Comparison of ENCODE assay signal across 1 cellular context in the genomic region with DNA sequence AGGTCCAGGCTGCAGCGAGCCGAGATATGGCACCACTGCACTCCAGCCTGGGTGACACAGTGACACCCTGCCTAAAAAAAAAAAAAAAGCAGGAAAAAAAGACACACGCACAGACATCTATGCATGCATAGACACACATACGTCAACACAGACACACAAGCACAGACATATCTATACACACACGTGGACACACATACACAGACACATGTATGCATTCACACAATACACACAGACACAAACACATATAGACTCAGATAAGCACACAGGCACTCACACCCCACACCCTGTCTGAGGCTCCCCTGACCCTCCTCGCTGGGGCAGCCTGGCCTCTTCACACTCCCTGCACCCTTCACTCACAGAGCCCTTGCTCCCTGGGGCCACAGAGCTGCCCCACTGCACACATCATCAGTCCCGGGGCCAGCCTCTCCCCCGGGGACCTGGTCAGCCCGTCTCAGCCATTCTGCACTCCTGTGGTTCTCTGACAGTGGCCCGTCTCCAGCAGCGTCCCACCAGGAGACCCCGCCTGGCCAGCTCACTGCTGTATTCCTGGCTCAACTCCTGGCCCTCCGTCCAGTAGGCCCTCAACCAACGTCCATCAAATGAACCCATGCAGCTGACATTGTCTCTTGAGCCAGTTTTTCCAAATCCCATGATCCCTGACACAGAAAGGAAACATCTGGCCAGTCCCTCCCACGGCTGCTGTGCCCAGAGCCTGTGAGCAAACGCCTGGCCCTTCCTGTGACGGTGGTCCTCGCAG.
TF ChIP-seq lines count a peak whose summit lies in the region.

No MANE protein-coding gene starts in this region.

TF ChIP-seq in HepG2, 621 proteins besides CTCF, POLR2A, EP300 and RAD21:
- 0 out of 2 replicates have a peak, but pooled peaks have one; percentile 34 for TF ChIP-seq ARNTL (CRISPR knock-in tag; IDR thresholded peaks at IDR 0.05)
- no peak for TF ChIP-seq TP53 (CRISPR knock-in tag; conservative IDR thresholded peaks at IDR 0.05)
- TF ChIP-seq ZNF468 (CRISPR knock-in tag; IDR thresholded peaks at IDR 0.05): no peak
- TF ChIP-seq, protein P1, sequence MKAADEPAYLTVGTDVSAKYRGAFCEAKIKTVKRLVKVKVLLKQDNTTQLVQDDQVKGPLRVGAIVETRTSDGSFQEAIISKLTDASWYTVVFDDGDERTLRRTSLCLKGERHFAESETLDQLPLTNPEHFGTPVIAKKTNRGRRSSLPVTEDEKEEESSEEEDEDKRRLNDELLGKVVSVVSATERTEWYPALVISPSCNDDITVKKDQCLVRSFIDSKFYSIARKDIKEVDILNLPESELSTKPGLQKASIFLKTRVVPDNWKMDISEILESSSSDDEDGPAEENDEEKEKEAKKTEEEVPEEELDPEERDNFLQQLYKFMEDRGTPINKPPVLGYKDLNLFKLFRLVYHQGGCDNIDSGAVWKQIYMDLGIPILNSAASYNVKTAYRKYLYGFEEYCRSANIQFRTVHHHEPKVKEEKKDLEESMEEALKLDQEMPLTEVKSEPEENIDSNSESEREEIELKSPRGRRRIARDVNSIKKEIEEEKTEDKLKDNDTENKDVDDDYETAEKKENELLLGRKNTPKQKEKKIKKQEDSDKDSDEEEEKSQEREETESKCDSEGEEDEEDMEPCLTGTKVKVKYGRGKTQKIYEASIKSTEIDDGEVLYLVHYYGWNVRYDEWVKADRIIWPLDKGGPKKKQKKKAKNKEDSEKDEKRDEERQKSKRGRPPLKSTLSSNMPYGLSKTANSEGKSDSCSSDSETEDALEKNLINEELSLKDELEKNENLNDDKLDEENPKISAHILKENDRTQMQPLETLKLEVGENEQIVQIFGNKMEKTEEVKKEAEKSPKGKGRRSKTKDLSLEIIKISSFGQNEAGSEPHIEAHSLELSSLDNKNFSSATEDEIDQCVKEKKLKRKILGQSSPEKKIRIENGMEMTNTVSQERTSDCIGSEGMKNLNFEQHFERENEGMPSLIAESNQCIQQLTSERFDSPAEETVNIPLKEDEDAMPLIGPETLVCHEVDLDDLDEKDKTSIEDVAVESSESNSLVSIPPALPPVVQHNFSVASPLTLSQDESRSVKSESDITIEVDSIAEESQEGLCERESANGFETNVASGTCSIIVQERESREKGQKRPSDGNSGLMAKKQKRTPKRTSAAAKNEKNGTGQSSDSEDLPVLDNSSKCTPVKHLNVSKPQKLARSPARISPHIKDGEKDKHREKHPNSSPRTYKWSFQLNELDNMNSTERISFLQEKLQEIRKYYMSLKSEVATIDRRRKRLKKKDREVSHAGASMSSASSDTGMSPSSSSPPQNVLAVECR (CRISPR knock-in tag; IDR thresholded peaks at IDR 0.05; ENCODE audit: borderline replicate concordance): 0 out of 2 replicates have a peak, but pooled peaks have one; percentile 2
- TF ChIP-seq ZNF343 (CRISPR knock-in tag; IDR thresholded peaks at IDR 0.05): 0 out of 2 replicates have a peak, but pooled peaks have one; percentile 12
- TF ChIP-seq, protein P2, sequence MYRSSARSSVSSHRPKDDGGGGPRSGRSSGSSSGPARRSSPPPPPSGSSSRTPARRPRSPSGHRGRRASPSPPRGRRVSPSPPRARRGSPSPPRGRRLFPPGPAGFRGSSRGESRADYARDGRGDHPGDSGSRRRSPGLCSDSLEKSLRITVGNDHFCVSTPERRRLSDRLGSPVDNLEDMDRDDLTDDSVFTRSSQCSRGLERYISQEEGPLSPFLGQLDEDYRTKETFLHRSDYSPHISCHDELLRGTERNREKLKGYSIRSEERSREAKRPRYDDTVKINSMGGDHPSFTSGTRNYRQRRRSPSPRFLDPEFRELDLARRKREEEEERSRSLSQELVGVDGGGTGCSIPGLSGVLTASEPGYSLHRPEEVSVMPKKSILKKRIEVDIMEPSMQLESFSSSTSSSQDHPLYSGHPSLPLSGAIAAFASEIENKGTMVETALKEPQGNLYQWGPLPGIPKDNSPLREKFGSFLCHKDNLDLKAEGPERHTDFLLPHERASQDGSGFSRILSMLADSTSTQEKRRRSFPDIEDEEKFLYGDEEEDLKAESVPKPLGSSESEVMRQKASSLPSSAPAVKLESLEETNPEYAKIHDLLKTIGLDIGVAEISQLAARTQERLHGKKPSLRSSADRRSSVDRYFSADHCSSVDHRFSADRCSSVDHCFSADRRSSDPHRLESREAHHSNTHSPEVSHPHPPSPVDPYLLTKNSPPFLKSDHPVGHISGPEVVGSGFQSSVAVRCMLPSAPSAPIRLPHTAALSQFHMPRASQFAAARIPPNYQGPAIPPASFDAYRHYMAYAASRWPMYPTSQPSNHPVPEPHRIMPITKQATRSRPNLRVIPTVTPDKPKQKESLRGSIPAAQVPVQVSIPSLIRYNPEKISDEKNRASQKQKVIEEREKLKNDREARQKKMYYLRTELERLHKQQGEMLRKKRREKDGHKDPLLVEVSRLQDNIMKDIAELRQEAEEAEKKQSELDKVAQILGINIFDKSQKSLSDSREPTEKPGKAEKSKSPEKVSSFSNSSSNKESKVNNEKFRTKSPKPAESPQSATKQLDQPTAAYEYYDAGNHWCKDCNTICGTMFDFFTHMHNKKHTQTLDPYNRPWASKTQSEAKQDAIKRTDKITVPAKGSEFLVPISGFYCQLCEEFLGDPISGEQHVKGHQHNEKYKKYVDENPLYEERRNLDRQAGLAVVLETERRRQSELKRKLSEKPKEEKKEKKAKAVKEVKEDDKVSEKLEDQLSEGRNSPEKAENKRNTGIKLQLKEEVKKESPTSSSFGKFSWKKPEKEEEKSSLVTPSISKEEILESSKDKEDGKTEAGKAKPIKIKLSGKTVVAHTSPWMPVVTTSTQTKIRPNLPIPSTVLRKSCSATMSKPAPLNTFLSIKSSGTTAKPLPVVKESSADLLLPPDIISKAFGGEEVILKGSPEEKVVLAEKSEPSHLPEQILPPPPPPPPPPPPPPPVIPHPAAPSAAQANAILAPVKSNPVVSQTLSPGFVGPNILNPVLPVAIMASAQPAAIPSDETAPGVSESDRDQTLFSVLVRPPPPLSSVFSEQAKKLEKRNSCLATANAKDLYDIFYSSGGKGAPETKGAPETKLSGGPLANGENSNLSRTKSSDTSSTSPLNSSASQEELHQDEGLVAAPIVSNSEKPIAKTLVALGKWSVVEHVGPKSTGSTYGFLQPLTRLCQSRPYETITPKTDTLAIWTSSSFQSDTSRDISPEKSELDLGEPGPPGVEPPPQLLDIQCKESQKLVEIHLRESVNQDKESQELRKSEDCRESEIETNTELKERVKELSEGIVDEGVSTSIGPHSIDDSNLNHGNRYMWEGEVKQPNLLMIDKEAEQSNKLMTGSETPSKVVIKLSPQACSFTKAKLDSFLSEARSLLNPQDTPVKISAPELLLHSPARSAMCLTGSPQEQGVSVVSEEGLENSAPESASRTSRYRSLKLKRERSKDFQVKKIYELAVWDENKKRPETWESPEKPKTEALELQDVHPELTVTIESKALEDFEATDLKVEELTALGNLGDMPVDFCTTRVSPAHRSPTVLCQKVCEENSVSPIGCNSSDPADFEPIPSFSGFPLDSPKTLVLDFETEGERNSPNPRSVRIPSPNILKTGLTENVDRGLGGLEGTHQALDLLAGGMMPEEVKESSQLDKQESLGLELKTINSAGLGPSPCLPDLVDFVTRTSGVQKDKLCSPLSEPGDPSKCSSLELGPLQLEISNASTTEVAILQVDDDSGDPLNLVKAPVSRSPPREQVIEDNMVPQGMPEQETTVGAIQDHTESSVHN (CRISPR knock-in tag; IDR thresholded peaks at IDR 0.05): 0 out of 2 replicates have a peak, but pooled peaks have one; percentile 64
- TF ChIP-seq, protein P3, sequence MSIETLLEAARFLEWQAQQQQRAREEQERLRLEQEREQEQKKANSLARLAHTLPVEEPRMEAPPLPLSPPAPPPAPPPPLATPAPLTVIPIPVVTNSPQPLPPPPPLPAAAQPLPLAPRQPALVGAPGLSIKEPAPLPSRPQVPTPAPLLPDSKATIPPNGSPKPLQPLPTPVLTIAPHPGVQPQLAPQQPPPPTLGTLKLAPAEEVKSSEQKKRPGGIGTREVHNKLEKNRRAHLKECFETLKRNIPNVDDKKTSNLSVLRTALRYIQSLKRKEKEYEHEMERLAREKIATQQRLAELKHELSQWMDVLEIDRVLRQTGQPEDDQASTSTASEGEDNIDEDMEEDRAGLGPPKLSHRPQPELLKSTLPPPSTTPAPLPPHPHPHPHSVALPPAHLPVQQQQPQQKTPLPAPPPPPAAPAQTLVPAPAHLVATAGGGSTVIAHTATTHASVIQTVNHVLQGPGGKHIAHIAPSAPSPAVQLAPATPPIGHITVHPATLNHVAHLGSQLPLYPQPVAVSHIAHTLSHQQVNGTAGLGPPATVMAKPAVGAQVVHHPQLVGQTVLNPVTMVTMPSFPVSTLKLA (IDR thresholded peaks at IDR 0.05): peak; percentile 96
TF ChIP-seq in HepG2: peak in this region for 5.
